ENCODE assay signal across 31 cellular contexts in genomic region chr9:84773023-84773422, GRCh38.
DNase-seq lines count a peak whose midpoint lies in the region; ATAC-seq and TF ChIP-seq lines count a peak whose summit lies in the region.
"Had no signal": no experiment of that assay in that cellular context is flagged by ENCODE, and none has a peak within 500 bp of the region (broad histone marks: within the 10 kb centered on the region; RNA-seq: fewer than 3 reads in every experiment).

No MANE protein-coding gene starts in this region.

- DNase-seq in EL (peak; percentile 86), RWPE2 (ENCODE audit: low spot score) (no peak), fibroblast of lung (ENCODE audit: low read depth in 2 of 2) (peak; percentile 19 to 84), osteocyte (ENCODE audit: extremely low spot score, unreplicated experiment) (no peak)
- no peak for DNase-seq in activated CD4-positive, alpha-beta T cell treated with anti-CD3 and anti-CD28 coated beads, Interleukin-2, amount 50 U/mL, for 4 hours
- DNase-seq: activated CD8-positive, alpha-beta memory T cell treated with anti-CD3 and anti-CD28 coated beads for 24 hours; activated gamma-delta T cell treated with Interleukin-2 at 50 U/mL for 16 hours; activated naive CD8-positive, alpha-beta T cell treated with anti-CD3 and anti-CD28 coated beads, Interleukin-2, amount 50 U/mL, for 24 hours; activated T-cell treated with anti-CD3 and anti-CD28 coated beads, Interleukin-2, amount 50 U/mL, for 1 hour; body of pancreas; CD8-positive, alpha-beta memory T cell; effector CD8-positive, alpha-beta T cell; glutamatergic neuron; H9; left ventricle myocardium superior; midbrain; naive thymus-derived CD8-positive, alpha-beta T cell; NCI-H1048; NCI-H187; NCI-H526; stimulated activated CD4-positive, alpha-beta T cell treated with anti-CD3 and anti-CD28 coated beads, Interleukin-4, amount 100 ng/mL, for 24 hours; stimulated activated naive CD4-positive, alpha-beta T cell; T-helper 17 cell had no signal

- no peak overlapping the region for H3K4me2 ChIP-seq in fibroblast of lung (ENCODE audit: extremely low read depth, insufficient read depth, low read length)

- ATAC-seq in RWPE2 (ENCODE audit: low read depth) (peak; percentile 99), HG03196 (IDR thresholded peaks at IDR 0.05; ENCODE audit: unreplicated experiment) (no peak), HG02852 (IDR thresholded peaks at IDR 0.05; ENCODE audit: unreplicated experiment) (no peak)
- ATAC-seq: activated naive CD8-positive, alpha-beta T cell treated with anti-CD3 and anti-CD28 coated beads, Interleukin-2, amount 50 U/mL, for 24 hours; body of pancreas; GM12878; HepG2; left ventricle myocardium superior; naive thymus-derived CD8-positive, alpha-beta T cell; T-helper 17 cell had no signal

- H3K36me3 ChIP-seq in RWPE2 (ENCODE audit: low read depth) (no peaks in the 10 kb centered on the region), fibroblast of lung (ENCODE audit: control insufficient read depth, insufficient read depth, low read length) (no peaks in the 10 kb centered on the region)
- H3K36me3 ChIP-seq: esophagus muscularis mucosa, right atrium auricular region, thoracic aorta had no signal

- peaks cover 3% of the 10 kb centered on the region for H3K9me3 Mint-ChIP-seq in osteocyte (ENCODE audit: unreplicated experiment)
- H3K9me3 Mint-ChIP-seq: activated naive CD8-positive, alpha-beta T cell treated with anti-CD3 and anti-CD28 coated beads, Interleukin-2, amount 50 U/mL, for 24 hours; H9 had no signal

- no peaks in the 10 kb centered on the region for H4K20me1 ChIP-seq in fibroblast of lung (ENCODE audit: control insufficient read depth, extremely low read depth, insufficient read depth, low read length)

- no peak overlapping the region for H3K9ac ChIP-seq in fibroblast of lung (ENCODE audit: insufficient read depth, low read length)

- H3K27me3 Mint-ChIP-seq in osteocyte (ENCODE audit: unreplicated experiment): no peaks in the 10 kb centered on the region
- H3K27me3 Mint-ChIP-seq: T-helper 17 cell had no signal

- no peaks in the 10 kb centered on the region for H3K27me3 ChIP-seq in RWPE2 (ENCODE audit: insufficient read depth, poor library complexity, severe bottlenecking)
- no peaks in the 10 kb centered on the region for H3K27me3 ChIP-seq in fibroblast of lung (ENCODE audit: control insufficient read depth, insufficient read depth, low read length)
- H3K27me3 ChIP-seq: body of pancreas, esophagus muscularis mucosa, right atrium auricular region had no signal

- no peaks in the 10 kb centered on the region for H3K36me3 Mint-ChIP-seq in osteocyte (ENCODE audit: unreplicated experiment)
- H3K36me3 Mint-ChIP-seq: CD8-positive, alpha-beta memory T cell; naive thymus-derived CD8-positive, alpha-beta T cell had no signal

- TF ChIP-seq CTCF in RWPE2 (IDR thresholded peaks at IDR 0.05; ENCODE audit: poor library complexity, severe bottlenecking): no peak
- TF ChIP-seq CTCF in fibroblast of lung (conservative IDR thresholded peaks at IDR 0.05 in 1 of 2, IDR thresholded peaks at IDR 0.05 in 1 of 2; ENCODE audit: low read depth in 1 of 2, low read length in 2 of 2): no peak
- no peak for TF ChIP-seq CTCF in osteocyte (IDR thresholded peaks at IDR 0.05)

- peaks cover 14% of the 10 kb centered on the region for H3K4me1 ChIP-seq in RWPE2 (ENCODE audit: insufficient read depth, poor library complexity, severe bottlenecking)
- peaks cover 10% of the 10 kb centered on the region for H3K4me1 ChIP-seq in fibroblast of lung (ENCODE audit: control insufficient read depth, extremely low read depth, insufficient read depth, low read length)
- H3K4me1 ChIP-seq: body of pancreas, right atrium auricular region had no signal

- no peak overlapping the region for H3K4me3 Mint-ChIP-seq in osteocyte (ENCODE audit: unreplicated experiment)
- H3K4me3 Mint-ChIP-seq: activated naive CD8-positive, alpha-beta T cell treated with anti-CD3 and anti-CD28 coated beads, Interleukin-2, amount 50 U/mL, for 24 hours; CD8-positive, alpha-beta memory T cell; H9; naive thymus-derived CD8-positive, alpha-beta T cell; T-helper 17 cell had no signal

- H2AFZ ChIP-seq in fibroblast of lung (ENCODE audit: low read length): no peak overlapping the region

- no peak overlapping the region for H3K4me3 ChIP-seq in RWPE2 (ENCODE audit: severe bottlenecking)
- H3K4me3 ChIP-seq in fibroblast of lung (replicated peaks in 1 of 4; ENCODE audit: control extremely low read depth in 1 of 4, insufficient read depth in 1 of 4, low read depth in 3 of 4, low read length in 4 of 4): no peak overlapping the region
- H3K4me3 ChIP-seq: body of pancreas, esophagus muscularis mucosa, GM12878, right atrium auricular region, thoracic aorta had no signal

- H3K4me1 Mint-ChIP-seq in osteocyte (ENCODE audit: unreplicated experiment): peaks cover 19% of the 10 kb centered on the region
- H3K4me1 Mint-ChIP-seq: activated naive CD8-positive, alpha-beta T cell treated with anti-CD3 and anti-CD28 coated beads, Interleukin-2, amount 50 U/mL, for 24 hours; CD8-positive, alpha-beta memory T cell; naive thymus-derived CD8-positive, alpha-beta T cell had no signal

- peak overlapping the region; percentile 8 for H3K27ac Mint-ChIP-seq in osteocyte (ENCODE audit: unreplicated experiment)
- H3K27ac Mint-ChIP-seq: activated naive CD8-positive, alpha-beta T cell treated with anti-CD3 and anti-CD28 coated beads, Interleukin-2, amount 50 U/mL, for 24 hours; CD8-positive, alpha-beta memory T cell; H9; naive thymus-derived CD8-positive, alpha-beta T cell had no signal

- no peaks in the 10 kb centered on the region for H3K79me2 ChIP-seq in fibroblast of lung (ENCODE audit: control insufficient read depth, insufficient read depth, low read length)

- H3K27ac ChIP-seq in RWPE2 (ENCODE audit: poor library complexity, severe bottlenecking) (peak overlapping the region; percentile 57), fibroblast of lung (ENCODE audit: insufficient read depth, low read length) (no peak overlapping the region)
- H3K27ac ChIP-seq: body of pancreas, esophagus muscularis mucosa, HL-60, right atrium auricular region, thoracic aorta had no signal

- H3K9me3 ChIP-seq in RWPE2 (ENCODE audit: severe bottlenecking) (no peaks in the 10 kb centered on the region), fibroblast of lung (ENCODE audit: control insufficient read depth, insufficient read depth, low read depth, low read length) (no peaks in the 10 kb centered on the region)
- H3K9me3 ChIP-seq: body of pancreas, esophagus muscularis mucosa, right atrium auricular region, thoracic aorta had no signal

Comparison
In these comparisons a context has a peak if more than half of its experiments do, and no peak if none do; other contexts are left out.
1. DNase-seq: peak in EL (single experiment) and fibroblast of lung (2 of 2); none in RWPE2 (single experiment), osteocyte (single experiment) and activated CD4-positive, alpha-beta T cell treated with anti-CD3 and anti-CD28 coated beads, Interleukin-2, amount 50 U/mL, for 4 hours (0 of 2).